ENCODE assay signal across 17 cellular contexts in genomic region chr22:28867191-28867590, GRCh38. TPM values are rescaled to one million over a fixed set of nuclear protein-coding genes. Genes with fewer than 3 reads are reported as not detected.
DNase-seq lines count a peak whose midpoint lies in the region; FAIRE-seq lines count a peak whose summit lies in the region.
"Had no signal": no experiment of that assay in that cellular context is flagged by ENCODE, and none has a peak within 500 bp of the region (broad histone marks: within the 10 kb centered on the region; RNA-seq: fewer than 3 reads in every experiment).

No MANE protein-coding gene starts in this region.

- H3K27ac ChIP-seq in small intestine (ENCODE audit: low read depth in 1 of 2, low read length in 1 of 2) = no peak overlapping the region
- H3K27ac ChIP-seq: 22Rv1; BLaER1 treated with 17β-estradiol and CSF1 and Interleukin-3, amounts not matched to agents 10 nM and 100 nM; KMS-11 had no signal

- DNase-seq in DMS153 (lab: John Stamatoyannopoulos, UW) (peak; percentile 5), DMS153 treated with DMSO at 0.1 percent for 48 hours (lab: John Stamatoyannopoulos, UW; ENCODE audit: unreplicated experiment) (no peak), NCI-H748 (lab: John Stamatoyannopoulos, UW; ENCODE audit: unreplicated experiment) (peak; percentile 21), NCI-H748 treated with DMSO at 0.1 percent for 48 hours (lab: John Stamatoyannopoulos, UW) (no peak), NCI-H2029 (lab: John Stamatoyannopoulos, UW) (peak; percentile 64), small intestine (peak; percentile 61), MV-4-11 (lab: John Stamatoyannopoulos, UW) (no peak), activated gamma-delta T cell (lab: John Stamatoyannopoulos, UW) (no peak)
- DNase-seq: ACHN; CD4-positive, CD25-positive, alpha-beta regulatory T cell; GOT3; H9 had no signal

- no peaks in the 10 kb centered on the region for H3K27me3 ChIP-seq in small intestine (ENCODE audit: control insufficient read depth in 2 of 2, insufficient read depth in 2 of 2, low read length in 2 of 2)
- H3K27me3 ChIP-seq: BLaER1 treated with 17β-estradiol and CSF1 and Interleukin-3, amounts not matched to agents 10 nM and 100 nM had no signal

- no peaks in the 10 kb centered on the region for H3K9me3 ChIP-seq in small intestine (ENCODE audit: control insufficient read depth, low read depth)

- H3K4me1 ChIP-seq in small intestine (ENCODE audit: control insufficient read depth in 2 of 2, insufficient read depth in 1 of 2, low read depth in 1 of 2, low read length in 1 of 2) = no peaks in the 10 kb centered on the region

- FAIRE-seq in small intestine (lab: Jason Lieb, UNC) = no peak
- FAIRE-seq: GM12878, GM18507 had no signal

- 30 to 52% (median 43%) methylated on average over 3 of the region's 3 CpGs for WGBS in small intestine, 3 donors

- H3K36me3 ChIP-seq in small intestine (ENCODE audit: control insufficient read depth in 2 of 2, insufficient read depth in 2 of 2, low read length in 2 of 2) = no peaks in the 10 kb centered on the region
- H3K36me3 ChIP-seq: BLaER1 treated with 17β-estradiol and CSF1 and Interleukin-3, amounts not matched to agents 10 nM and 100 nM had no signal

- H3K4me3 ChIP-seq in small intestine (ENCODE audit: low read depth in 1 of 2, low read length in 2 of 2) = no peak overlapping the region
- H3K4me3 ChIP-seq: BLaER1 treated with 17β-estradiol and CSF1 and Interleukin-3, amounts not matched to agents 10 nM and 100 nM; GM12878 had no signal

RNA-seq across cellular contexts. Expression of gene ZNRF3, which starts 16.2 kb away (rescaled TPM):
- 1 to 10 TPM in 1 of 3 donors, under 1 TPM in 2; 0.22 to 7.7 (median 0.81) TPM for polyA plus RNA-seq in small intestine

Comparison
In these comparisons a context has a peak if more than half of its experiments do, and no peak if none do; other contexts are left out.
1. DNase-seq: peak in DMS153 (single experiment), NCI-H748 (single experiment), NCI-H2029 (single experiment) and small intestine (single experiment); none in DMS153 treated with DMSO at 0.1 percent for 48 hours (single experiment), NCI-H748 treated with DMSO at 0.1 percent for 48 hours (single experiment), MV-4-11 (single experiment) and activated gamma-delta T cell (single experiment).